Comparison of ENCODE assay signal across 23 cellular contexts in the genomic region with DNA sequence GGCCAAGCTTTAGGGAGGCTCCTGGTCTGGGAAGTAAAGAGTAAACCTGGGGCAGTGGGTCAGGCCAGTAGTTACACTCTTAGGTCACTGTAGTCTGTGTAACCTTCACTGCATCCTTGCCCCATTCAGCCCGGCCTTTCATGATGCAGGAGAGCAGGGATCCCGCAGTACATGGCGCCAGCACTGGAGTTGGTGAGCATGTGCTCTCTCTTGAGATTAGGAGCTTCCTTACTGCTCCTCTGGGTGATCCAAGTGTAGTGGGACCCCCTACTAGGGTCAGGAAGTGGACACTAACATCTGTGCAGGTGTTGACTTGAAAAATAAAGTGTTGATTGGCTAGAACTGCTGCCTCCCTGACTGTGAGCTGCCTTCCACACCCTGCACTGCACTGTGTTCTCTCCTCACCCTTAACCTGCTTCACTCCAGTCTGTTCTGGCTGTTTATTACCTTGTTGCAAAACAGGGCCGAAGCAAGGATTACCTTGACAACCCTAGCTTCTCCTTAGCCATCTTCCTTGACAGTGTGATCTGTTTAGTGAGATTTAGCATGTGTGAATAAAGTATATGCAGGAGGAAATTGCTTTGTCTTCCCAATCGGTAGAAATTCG. TPM values are rescaled to one million over a fixed set of nuclear protein-coding genes. Genes with fewer than 3 reads are reported as not detected.
DNase-seq lines count a peak whose midpoint lies in the region; ATAC-seq and TF ChIP-seq lines count a peak whose summit lies in the region.
"Had no signal": no experiment of that assay in that cellular context is flagged by ENCODE, and none has a peak within 500 bp of the region (broad histone marks: within the 10 kb centered on the region; RNA-seq: fewer than 3 reads in every experiment).

No MANE protein-coding gene starts in this region.

- POLR2A ChIA-PET in activated CD4-positive, alpha-beta memory T cell treated with anti-CD3 and anti-CD28 coated beads, Interleukin-2, amount 10 ng/mL, durations not matched to agents 7 days and 5 days (lab: Charles Lee): interaction anchor here (0.7 to 12.0 kb wide), 5 partner anchors 9 to 62 kb away, joined by 3 to 160 read pairs (median 3); a partner anchor contains a TSS
- POLR2A ChIA-PET in WTC11 (lab: Charles Lee): no interaction called here

- H3K4me2 ChIP-seq in hepatocyte: no peak overlapping the region
- H3K4me2 ChIP-seq: PC-9, smooth muscle cell had no signal

- H3K9me2 ChIP-seq in hepatocyte (replicated peaks; ENCODE audit: insufficient read depth): no peaks in the 10 kb centered on the region

- H3K36me3 Mint-ChIP-seq in activated T-cell treated with anti-CD3 and anti-CD28 coated beads, Interleukin-2, amount 50 U/mL, for 24 hours (ENCODE audit: low read depth): peaks cover 74% of the 10 kb centered on the region
- H3K36me3 Mint-ChIP-seq in activated T-cell treated with anti-CD3 and anti-CD28 coated beads, Interleukin-2, amount 50 U/mL, for 4 hours (ENCODE audit: insufficient read depth): peaks cover 23% of the 10 kb centered on the region
- H3K36me3 Mint-ChIP-seq in activated CD4-positive, alpha-beta memory T cell treated with anti-CD3 and anti-CD28 coated beads, Interleukin-2, amount 10 ng/mL, durations not matched to agents 7 days and 5 days (ENCODE audit: low read depth): peaks cover 73% of the 10 kb centered on the region
- peaks cover 44% of the 10 kb centered on the region for H3K36me3 Mint-ChIP-seq in stimulated activated memory B cell treated with anti-CD40 and anti-IgM and Interleukin-4, amounts not matched to agents 10 μg/mL and 1 μg/mL and 100 μg/mL, for 72 hours
- H3K36me3 Mint-ChIP-seq in WTC11: peaks cover 27% of the 10 kb centered on the region

- ATAC-seq in activated T-cell treated with anti-CD3 and anti-CD28 coated beads, Interleukin-2, amount 50 U/mL, for 4 hours: no peak
- ATAC-seq in stimulated activated memory B cell treated with anti-CD40 and anti-IgM and Interleukin-4, amounts not matched to agents 10 μg/mL and 1 μg/mL and 100 μg/mL, for 72 hours: no peak
- no peak for ATAC-seq in GM21786 (IDR thresholded peaks at IDR 0.05; ENCODE audit: unreplicated experiment)
- ATAC-seq in HG03432 (IDR thresholded peaks at IDR 0.05; ENCODE audit: unreplicated experiment): no peak
- ATAC-seq in WTC11: no peak
- ATAC-seq: foreskin keratinocyte had no signal

- H3K27ac Mint-ChIP-seq in activated T-cell treated with anti-CD3 and anti-CD28 coated beads, Interleukin-2, amount 50 U/mL, for 24 hours: peak overlapping the region; percentile 83
- peak overlapping the region; percentile 69 for H3K27ac Mint-ChIP-seq in activated CD4-positive, alpha-beta memory T cell treated with anti-CD3 and anti-CD28 coated beads, Interleukin-2, amount 10 ng/mL, durations not matched to agents 7 days and 5 days
- peak overlapping the region; percentile 61 for H3K27ac Mint-ChIP-seq in stimulated activated memory B cell treated with anti-CD40 and anti-IgM and Interleukin-4, amounts not matched to agents 10 μg/mL and 1 μg/mL and 100 μg/mL, for 72 hours
- H3K27ac Mint-ChIP-seq in WTC11: no peak overlapping the region

- H3K4me3 Mint-ChIP-seq in activated T-cell treated with anti-CD3 and anti-CD28 coated beads, Interleukin-2, amount 50 U/mL, for 24 hours: no peak overlapping the region
- no peak overlapping the region for H3K4me3 Mint-ChIP-seq in activated T-cell treated with anti-CD3 and anti-CD28 coated beads, Interleukin-2, amount 50 U/mL, for 4 hours
- H3K4me3 Mint-ChIP-seq in activated CD4-positive, alpha-beta memory T cell treated with anti-CD3 and anti-CD28 coated beads, Interleukin-2, amount 10 ng/mL, durations not matched to agents 7 days and 5 days: no peak overlapping the region
- no peak overlapping the region for H3K4me3 Mint-ChIP-seq in stimulated activated memory B cell treated with anti-CD40 and anti-IgM and Interleukin-4, amounts not matched to agents 10 μg/mL and 1 μg/mL and 100 μg/mL, for 72 hours
- no peak overlapping the region for H3K4me3 Mint-ChIP-seq in WTC11

- 97% methylated on average over 6 of the region's 6 CpGs for WGBS in hepatocyte (ENCODE audit: low lambda C conversion rate, missing lambda C conversion rate)

- H3K27me3 ChIP-seq in hepatocyte: no peaks in the 10 kb centered on the region
- H3K27me3 ChIP-seq: BLaER1 treated with 17β-estradiol and CSF1 and Interleukin-3, amounts not matched to agents 10 nM and 100 nM; dorsolateral prefrontal cortex; foreskin keratinocyte; SJSA1 had no signal

- H3K9me3 ChIP-seq in hepatocyte (ENCODE audit: low read depth): no peaks in the 10 kb centered on the region
- H3K9me3 ChIP-seq: BLaER1 treated with 17β-estradiol and CSF1 and Interleukin-3, amounts not matched to agents 10 nM and 100 nM; SJSA1 had no signal

- no peaks in the 10 kb centered on the region for H3K27me3 Mint-ChIP-seq in activated T-cell treated with anti-CD3 and anti-CD28 coated beads, Interleukin-2, amount 50 U/mL, for 24 hours
- no peaks in the 10 kb centered on the region for H3K27me3 Mint-ChIP-seq in activated T-cell treated with anti-CD3 and anti-CD28 coated beads, Interleukin-2, amount 50 U/mL, for 4 hours (ENCODE audit: low read depth)
- no peaks in the 10 kb centered on the region for H3K27me3 Mint-ChIP-seq in activated CD4-positive, alpha-beta memory T cell treated with anti-CD3 and anti-CD28 coated beads, Interleukin-2, amount 10 ng/mL, durations not matched to agents 7 days and 5 days
- H3K27me3 Mint-ChIP-seq in stimulated activated memory B cell treated with anti-CD40 and anti-IgM and Interleukin-4, amounts not matched to agents 10 μg/mL and 1 μg/mL and 100 μg/mL, for 72 hours: no peaks in the 10 kb centered on the region
- no peaks in the 10 kb centered on the region for H3K27me3 Mint-ChIP-seq in WTC11 (ENCODE audit: low read depth)
- H3K27me3 Mint-ChIP-seq: IgD-negative memory B cell had no signal

- H3K79me2 ChIP-seq in hepatocyte: peaks cover 23% of the 10 kb centered on the region

- CTCF ChIA-PET in activated CD4-positive, alpha-beta memory T cell treated with anti-CD3 and anti-CD28 coated beads, Interleukin-2, amount 10 ng/mL, durations not matched to agents 7 days and 5 days (lab: Charles Lee): no interaction called here
- CTCF ChIA-PET in WTC11 (lab: Charles Lee): no interaction called here

- TF ChIP-seq CTCF in hepatocyte (IDR thresholded peaks at IDR 0.05; ENCODE audit: poor library complexity): no peak
- no peak for TF ChIP-seq CTCF in WTC11 (IDR thresholded peaks at IDR 0.05)

- peaks cover 6% of the 10 kb centered on the region for H3K4me1 ChIP-seq in hepatocyte (ENCODE audit: insufficient read depth)
- H3K4me1 ChIP-seq: foreskin keratinocyte had no signal

- H2AFZ ChIP-seq in hepatocyte: no peak overlapping the region
- H2AFZ ChIP-seq: PC-9 had no signal

- H3K27ac ChIP-seq in hepatocyte: peak overlapping the region; percentile 16
- H3K27ac ChIP-seq: epithelial cell of prostate, foreskin keratinocyte, HL-60, PC-9, SJSA1 had no signal

- no peak for DNase-seq in activated T-cell treated with anti-CD3 and anti-CD28 coated beads, Interleukin-2, amount 50 U/mL, for 24 hours
- no peak for DNase-seq in activated T-cell treated with anti-CD3 and anti-CD28 coated beads, Interleukin-2, amount 50 U/mL, for 4 hours
- no peak for DNase-seq in activated CD4-positive, alpha-beta memory T cell treated with anti-CD3 and anti-CD28 coated beads, Interleukin-2, amount 10 ng/mL, durations not matched to agents 7 days and 5 days
- DNase-seq in hepatocyte (ENCODE audit: low spot score) (no peak), WTC11 (ENCODE audit: low spot score) (no peak)
- DNase-seq: activated CD4-positive, CD25-positive, alpha-beta regulatory T cell treated with anti-CD3 and anti-CD28 coated beads, Interleukin-2, amount 50 U/mL, for 72 hours; activated T-cell treated with anti-CD3 and anti-CD28 coated beads for 4 hours; foreskin keratinocyte; GF-D8; NCI-H774; PC-9; stimulated activated CD4-positive, alpha-beta T cell treated with anti-CD3 and anti-CD28 coated beads, Interleukin-4, amount 100 ng/mL, for 24 hours; T-helper 9 cell had no signal

- peaks cover 10% of the 10 kb centered on the region for H4K20me1 ChIP-seq in hepatocyte (ENCODE audit: insufficient read depth, poor library complexity, severe bottlenecking)

- no peaks in the 10 kb centered on the region for H3K9me3 Mint-ChIP-seq in activated T-cell treated with anti-CD3 and anti-CD28 coated beads, Interleukin-2, amount 50 U/mL, for 24 hours
- no peaks in the 10 kb centered on the region for H3K9me3 Mint-ChIP-seq in activated T-cell treated with anti-CD3 and anti-CD28 coated beads, Interleukin-2, amount 50 U/mL, for 4 hours
- H3K9me3 Mint-ChIP-seq in activated CD4-positive, alpha-beta memory T cell treated with anti-CD3 and anti-CD28 coated beads, Interleukin-2, amount 10 ng/mL, durations not matched to agents 7 days and 5 days: no peaks in the 10 kb centered on the region
- no peaks in the 10 kb centered on the region for H3K9me3 Mint-ChIP-seq in stimulated activated memory B cell treated with anti-CD40 and anti-IgM and Interleukin-4, amounts not matched to agents 10 μg/mL and 1 μg/mL and 100 μg/mL, for 72 hours
- H3K9me3 Mint-ChIP-seq in WTC11: no peaks in the 10 kb centered on the region
- H3K9me3 Mint-ChIP-seq: IgD-negative memory B cell had no signal

- H3K4me3 ChIP-seq in hepatocyte: no peak overlapping the region
- H3K4me3 ChIP-seq: dorsolateral prefrontal cortex, PC-9, SJSA1, smooth muscle cell had no signal

- peaks cover 66% of the 10 kb centered on the region for H3K4me1 Mint-ChIP-seq in activated T-cell treated with anti-CD3 and anti-CD28 coated beads, Interleukin-2, amount 50 U/mL, for 24 hours (ENCODE audit: low read depth)
- peaks cover 41% of the 10 kb centered on the region for H3K4me1 Mint-ChIP-seq in activated T-cell treated with anti-CD3 and anti-CD28 coated beads, Interleukin-2, amount 50 U/mL, for 4 hours (ENCODE audit: low read depth)
- H3K4me1 Mint-ChIP-seq in activated CD4-positive, alpha-beta memory T cell treated with anti-CD3 and anti-CD28 coated beads, Interleukin-2, amount 10 ng/mL, durations not matched to agents 7 days and 5 days: peaks cover 58% of the 10 kb centered on the region
- peaks cover 59% of the 10 kb centered on the region for H3K4me1 Mint-ChIP-seq in stimulated activated memory B cell treated with anti-CD40 and anti-IgM and Interleukin-4, amounts not matched to agents 10 μg/mL and 1 μg/mL and 100 μg/mL, for 72 hours
- H3K4me1 Mint-ChIP-seq in WTC11: peaks cover 7% of the 10 kb centered on the region

- no peaks in the 10 kb centered on the region for H3K36me3 ChIP-seq in hepatocyte (replicated peaks; ENCODE audit: insufficient read depth, low read depth)

RNA-seq across cellular contexts. Expression of a gene that starts 5.2 kb away (rescaled TPM):
- 10 to 100 TPM; 55.0 to 63.1 (median 62.7) TPM for total RNA-seq in activated T-cell treated with anti-CD3 and anti-CD28 coated beads, Interleukin-2, amount 50 U/mL, for 4 hours
- total RNA-seq in activated CD4-positive, alpha-beta memory T cell treated with anti-CD3 and anti-CD28 coated beads, Interleukin-2, amount 10 ng/mL, durations not matched to agents 7 days and 5 days: 100 to 1,000 TPM; 107 to 113 TPM
- 89.1 and 93.3 TPM in 2 replicates for total RNA-seq in hepatocyte
- 81.0 and 90.7 TPM in 2 replicates for polyA plus RNA-seq in hepatocyte
- total RNA-seq in WTC11 (2021): 50.2 to 60.2 TPM (median 52.8 TPM) in 3 replicates

RNA-seq across cellular contexts. Expression of a gene that starts 6.5 kb away (rescaled TPM):
- total RNA-seq in activated T-cell treated with anti-CD3 and anti-CD28 coated beads, Interleukin-2, amount 50 U/mL, for 4 hours: 10 to 100 TPM; 66.8 to 78.9 (median 72.7) TPM
- total RNA-seq in activated CD4-positive, alpha-beta memory T cell treated with anti-CD3 and anti-CD28 coated beads, Interleukin-2, amount 10 ng/mL, durations not matched to agents 7 days and 5 days: 10 to 100 TPM; 68.7 to 72.9 TPM
- total RNA-seq in hepatocyte (25.8 and 34.0 TPM in 2 replicates), WTC11 (2021) (26.7 to 32.8 TPM (median 29.5 TPM) in 3 replicates)
- 49.4 and 50.8 TPM in 2 replicates for polyA plus RNA-seq in hepatocyte

RNA-seq across cellular contexts. Expression of a gene that starts 13.4 kb away (rescaled TPM):
- total RNA-seq in activated T-cell treated with anti-CD3 and anti-CD28 coated beads, Interleukin-2, amount 50 U/mL, for 4 hours: under 1 TPM; 0.71 to 0.89 (median 0.84) TPM
- 1 to 10 TPM; 2.3 TPM for total RNA-seq in activated CD4-positive, alpha-beta memory T cell treated with anti-CD3 and anti-CD28 coated beads, Interleukin-2, amount 10 ng/mL, durations not matched to agents 7 days and 5 days
- total RNA-seq in hepatocyte: 1.4 and 1.5 TPM in 2 replicates
- polyA plus RNA-seq in hepatocyte: 0.80 and 1.1 TPM in 2 replicates
- total RNA-seq in WTC11 (2021): 0.41 to 0.59 TPM (median 0.55 TPM) in 3 replicates
- total RNA-seq: SJSA1, smooth muscle cell had no signal
- polyA plus RNA-seq: smooth muscle cell had no signal

RNA-seq across cellular contexts. Expression of a gene that starts 22.6 kb away (rescaled TPM):
- total RNA-seq in activated T-cell treated with anti-CD3 and anti-CD28 coated beads, Interleukin-2, amount 50 U/mL, for 4 hours: 10 to 100 TPM; 26.5 to 33.3 (median 30.1) TPM
- 10 to 100 TPM; 12.0 to 12.2 TPM for total RNA-seq in activated CD4-positive, alpha-beta memory T cell treated with anti-CD3 and anti-CD28 coated beads, Interleukin-2, amount 10 ng/mL, durations not matched to agents 7 days and 5 days
- total RNA-seq in hepatocyte (27.8 and 28.2 TPM in 2 replicates), WTC11 (2021) (18.4 to 22.3 TPM (median 21.3 TPM) in 3 replicates)
- 18.1 and 18.2 TPM in 2 replicates for polyA plus RNA-seq in hepatocyte

RNA-seq across cellular contexts. Expression of a gene that starts 23.3 kb away (rescaled TPM):
- total RNA-seq in activated T-cell treated with anti-CD3 and anti-CD28 coated beads, Interleukin-2, amount 50 U/mL, for 4 hours: 10 to 100 TPM; 27.0 to 35.3 (median 31.7) TPM
- 10 to 100 TPM; 51.4 to 56.7 TPM for total RNA-seq in activated CD4-positive, alpha-beta memory T cell treated with anti-CD3 and anti-CD28 coated beads, Interleukin-2, amount 10 ng/mL, durations not matched to agents 7 days and 5 days
- total RNA-seq in hepatocyte: 38.7 and 58.1 TPM in 2 replicates
- polyA plus RNA-seq in hepatocyte: 55.1 and 65.4 TPM in 2 replicates
- total RNA-seq in WTC11 (2021): 19.5 to 21.1 TPM (median 20.2 TPM) in 3 replicates
